9 cellular contexts compared by ENCODE assay signal in the genomic region with DNA sequence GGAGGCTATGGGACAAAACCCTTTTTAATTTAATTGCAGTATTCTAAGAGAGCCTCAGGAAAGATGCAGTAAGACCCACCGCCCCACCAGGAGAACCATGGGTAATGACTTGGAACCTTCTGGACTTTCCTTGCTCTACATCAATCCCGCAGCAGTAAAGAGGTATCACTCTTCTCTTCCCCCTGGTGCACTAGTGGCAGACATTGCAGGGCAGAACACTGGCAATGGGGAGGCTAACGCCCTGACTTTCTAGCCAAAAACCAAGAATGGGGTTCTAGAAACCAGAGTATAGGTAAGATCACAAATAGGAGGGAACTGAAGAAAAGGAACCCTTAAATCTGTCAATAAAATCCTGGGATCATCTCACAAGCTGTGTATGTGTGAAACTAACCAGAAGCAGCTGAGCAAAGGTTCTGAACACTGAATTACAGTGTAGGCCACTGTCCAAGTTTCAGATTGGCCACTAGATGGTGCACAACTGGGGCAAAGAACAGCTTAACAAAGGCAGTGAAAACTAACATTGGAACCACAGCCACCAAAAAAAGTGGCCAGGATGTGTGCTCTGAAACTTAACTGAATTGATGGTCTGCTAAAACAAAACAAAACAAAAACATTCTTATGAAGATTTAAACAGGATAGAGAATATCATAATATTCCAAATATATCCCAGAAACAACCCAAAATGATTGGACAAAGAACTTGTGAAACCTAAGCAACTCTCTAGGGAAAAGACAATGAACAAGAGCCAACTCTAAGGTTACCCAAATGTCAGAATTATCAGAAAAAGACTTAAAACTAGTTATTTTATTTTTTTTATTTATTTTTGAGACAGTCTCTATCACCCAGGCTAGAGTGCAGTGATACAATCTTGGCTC. TPM values are rescaled to one million over a fixed set of nuclear protein-coding genes. Genes with fewer than 3 reads are reported as not detected.
DNase-seq lines count a peak whose midpoint lies in the region; ATAC-seq, FAIRE-seq and TF ChIP-seq lines count a peak whose summit lies in the region.
"Had no signal": no experiment of that assay in that cellular context is flagged by ENCODE, and none has a peak within 500 bp of the region (broad histone marks: within the 10 kb centered on the region; RNA-seq: fewer than 3 reads in every experiment).

No MANE protein-coding gene starts in this region.

- peaks cover 13% of the 10 kb centered on the region for H3K9me3 Mint-ChIP-seq in activated CD4-positive, alpha-beta memory T cell treated with anti-CD3 and anti-CD28 coated beads for 36 hours
- peaks cover 4% of the 10 kb centered on the region for H3K9me3 Mint-ChIP-seq in glutamatergic neuron (ENCODE audit: unreplicated experiment)

- peak; percentile 97 for FAIRE-seq in H54 (lab: Jason Lieb, UNC)

- DNase-seq in DMS153 (lab: John Stamatoyannopoulos, UW) (peak; percentile 0), DMS153 treated with DMSO at 0.1 percent for 48 hours (lab: John Stamatoyannopoulos, UW; ENCODE audit: unreplicated experiment) (no peak), H54 (ENCODE audit: insufficient read length, low spot score) (peak; percentile 22), NCI-H226 (peak; percentile 6), glutamatergic neuron (peak; percentile 26)
- peak; percentile 48 for DNase-seq in activated CD4-positive, alpha-beta memory T cell treated with anti-CD3 and anti-CD28 coated beads for 36 hours
- peak; percentile 47 for DNase-seq in stimulated activated CD4-positive, alpha-beta T cell treated with anti-CD3 and anti-CD28 coated beads, Interleukin-15, amount 100 ng/mL, for 24 hours

- intact Hi-C loops in activated CD4-positive, alpha-beta memory T cell treated with anti-CD3 and anti-CD28 coated beads for 36 hours (cut with micrococcal nuclease): loop anchor here (1.0 kb wide), 2 partner anchors 135 to 191 kb away; no protein-coding TSS in a partner anchor

- TF ChIP-seq CTCF in glutamatergic neuron (IDR thresholded peaks at IDR 0.05; ENCODE audit: partially characterized antibody, unreplicated experiment): peak; percentile 75

- peaks cover 9% of the 10 kb centered on the region for H3K36me3 Mint-ChIP-seq in activated CD4-positive, alpha-beta memory T cell treated with anti-CD3 and anti-CD28 coated beads for 36 hours
- H3K36me3 Mint-ChIP-seq in glutamatergic neuron (ENCODE audit: unreplicated experiment): no peaks in the 10 kb centered on the region

- H3K27ac Mint-ChIP-seq in activated CD4-positive, alpha-beta memory T cell treated with anti-CD3 and anti-CD28 coated beads for 36 hours: peak overlapping the region; percentile 25
- no peak overlapping the region for H3K27ac Mint-ChIP-seq in glutamatergic neuron (ENCODE audit: unreplicated experiment)
- H3K27ac Mint-ChIP-seq: activated naive CD4-positive, alpha-beta T cell treated with anti-CD3 and anti-CD28 coated beads, Interleukin-2, amount 50 U/mL, for 24 hours had no signal

- no peak for ATAC-seq in GM19467 (IDR thresholded peaks at IDR 0.05; ENCODE audit: unreplicated experiment)

- no peaks in the 10 kb centered on the region for H3K27me3 Mint-ChIP-seq in activated CD4-positive, alpha-beta memory T cell treated with anti-CD3 and anti-CD28 coated beads for 36 hours
- no peaks in the 10 kb centered on the region for H3K27me3 Mint-ChIP-seq in glutamatergic neuron (ENCODE audit: unreplicated experiment)
- H3K27me3 Mint-ChIP-seq: activated naive CD4-positive, alpha-beta T cell treated with anti-CD3 and anti-CD28 coated beads, Interleukin-2, amount 50 U/mL, for 24 hours had no signal

- no peaks in the 10 kb centered on the region for H3K4me1 Mint-ChIP-seq in activated CD4-positive, alpha-beta memory T cell treated with anti-CD3 and anti-CD28 coated beads for 36 hours (ENCODE audit: low read depth)
- no peaks in the 10 kb centered on the region for H3K4me1 Mint-ChIP-seq in glutamatergic neuron (ENCODE audit: low read depth, unreplicated experiment)
- H3K4me1 Mint-ChIP-seq: activated naive CD4-positive, alpha-beta T cell treated with anti-CD3 and anti-CD28 coated beads, Interleukin-2, amount 50 U/mL, for 24 hours had no signal

- TF ChIP-seq POLR2A in H54 (IDR thresholded peaks at IDR 0.05; ENCODE audit: low read depth, low read length): no peak

- POLR2A ChIA-PET in activated CD4-positive, alpha-beta memory T cell treated with anti-CD3 and anti-CD28 coated beads for 36 hours (lab: Charles Lee): no interaction called here

- CTCF ChIA-PET in activated CD4-positive, alpha-beta memory T cell treated with anti-CD3 and anti-CD28 coated beads for 36 hours (lab: Charles Lee): interaction anchor here (0.6 to 2.9 kb wide), 19 partner anchors 12 to 714 kb away, joined by 3 to 17 read pairs (median 3); no protein-coding TSS in a partner anchor

- no peak overlapping the region for H3K4me3 Mint-ChIP-seq in activated CD4-positive, alpha-beta memory T cell treated with anti-CD3 and anti-CD28 coated beads for 36 hours
- no peak overlapping the region for H3K4me3 Mint-ChIP-seq in glutamatergic neuron (ENCODE audit: unreplicated experiment)
- H3K4me3 Mint-ChIP-seq: activated naive CD4-positive, alpha-beta T cell treated with anti-CD3 and anti-CD28 coated beads, Interleukin-2, amount 50 U/mL, for 24 hours had no signal

RNA-seq across cellular contexts. Expression of gene FAM151B, which starts 6.6 kb away (rescaled TPM):
- under 1 TPM; 0.24 to 0.27 TPM for total RNA-seq in activated CD4-positive, alpha-beta memory T cell treated with anti-CD3 and anti-CD28 coated beads for 36 hours
- total RNA-seq in glutamatergic neuron (ENCODE audit: unreplicated experiment): 0.29 TPM
